Comparison of ENCODE assay signal across 12 cellular contexts in the genomic region with DNA sequence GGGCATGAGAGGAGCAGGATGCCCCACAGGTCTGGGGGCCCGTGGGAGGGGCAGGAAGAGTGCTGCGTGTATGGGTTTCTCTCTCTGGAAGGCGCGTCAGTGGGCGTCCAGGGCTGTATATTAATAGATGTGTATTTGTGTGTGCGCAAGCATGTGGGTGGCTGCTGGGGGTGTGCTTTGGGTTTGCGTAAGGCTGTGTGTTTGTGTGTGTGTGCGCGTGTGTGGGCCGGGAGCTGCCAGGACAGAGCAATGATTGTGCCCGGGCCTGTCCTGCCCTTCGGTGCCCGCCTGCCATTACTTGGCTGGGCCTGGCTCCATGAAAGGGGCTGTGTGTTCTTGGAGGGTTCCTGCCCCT. TPM values are rescaled to one million over a fixed set of nuclear protein-coding genes. Genes with fewer than 3 reads are reported as not detected.
DNase-seq lines count a peak whose midpoint lies in the region; ATAC-seq and TF ChIP-seq lines count a peak whose summit lies in the region.
"Had no signal": no experiment of that assay in that cellular context is flagged by ENCODE, and none has a peak within 500 bp of the region (broad histone marks: within the 10 kb centered on the region; RNA-seq: fewer than 3 reads in every experiment).

No MANE protein-coding gene starts in this region.

- H3K27me3 ChIP-seq in ascending aorta (no peaks in the 10 kb centered on the region), lower lobe of right lung (ENCODE audit: low read depth) (no peaks in the 10 kb centered on the region)
- H3K27me3 ChIP-seq: cardiac muscle cell had no signal

- H3K27ac Mint-ChIP-seq in immature natural killer cell = peak overlapping the region in 1 of 6 donors; percentile 44

- H3K9me3 ChIP-seq in ascending aorta (no peaks in the 10 kb centered on the region), lower lobe of right lung (no peaks in the 10 kb centered on the region)

- H3K27ac ChIP-seq in ascending aorta (peak overlapping the region; percentile 94 to 97), lower lobe of right lung (peak overlapping the region; percentile 46), temporal lobe (ENCODE audit: low read depth, low read length) (peak overlapping the region; percentile 17)
- H3K27ac ChIP-seq: cardiac muscle cell had no signal

- H3K36me3 Mint-ChIP-seq in immature natural killer cell = no peaks in the 10 kb centered on the region

- peaks cover 46 to 51% of the 10 kb centered on the region in 2 donors for H3K4me1 Mint-ChIP-seq in immature natural killer cell

- TF ChIP-seq CTCF in ascending aorta (IDR thresholded peaks at IDR 0.05) = no peak
- TF ChIP-seq CTCF in lower lobe of right lung (IDR thresholded peaks at IDR 0.05) = no peak

- DNase-seq in KBM-7 (peak; percentile 41), ascending aorta (ENCODE audit: low spot score in 2 of 2) (peak in 1 of 2 donors; percentile 88), lower lobe of right lung (no peak), immature natural killer cell (no peak)
- no peak for DNase-seq in activated CD4-positive, alpha-beta T cell treated with anti-CD3 and anti-CD28 coated beads, Interleukin-2, amount 50 U/mL, for 4 hours
- DNase-seq: activated CD8-positive, alpha-beta memory T cell treated with anti-CD3 and anti-CD28 coated beads, Interleukin-2, amount 50 U/mL, for 48 hours; NCI-H510A treated with DMSO at 0.1 percent for 48 hours; small intestine had no signal

- H3K4me3 ChIP-seq in ascending aorta (no peak overlapping the region), lower lobe of right lung (no peak overlapping the region)
- H3K4me3 ChIP-seq: cardiac muscle cell had no signal

- in situ Hi-C loops in KBM-7 (cut with MboI; ENCODE audit: low pct_unique_long_range_greater_than_20kb, low sequenced_read_pairs) = no loop called here

- no peak for ATAC-seq in lower lobe of right lung
- no peak for ATAC-seq in GM21367 (IDR thresholded peaks at IDR 0.05; ENCODE audit: unreplicated experiment)

- intact Hi-C loops in ascending aorta (cut with DNase I) (loop anchor here (5.0 kb wide), 1 partner anchor 239 kb away; no protein-coding TSS in a partner anchor), lower lobe of right lung (cut with DNase I) (no loop called here)

- H3K4me1 ChIP-seq in ascending aorta (peaks cover 54 to 78% of the 10 kb centered on the region in 2 donors), lower lobe of right lung (peaks cover 50% of the 10 kb centered on the region)

- H3K9me3 Mint-ChIP-seq in immature natural killer cell = no peaks in the 10 kb centered on the region

- peaks cover 0 to 9% (median 5%) of the 10 kb centered on the region in 3 donors for H3K27me3 Mint-ChIP-seq in immature natural killer cell (ENCODE audit: low read depth in 3 of 3)

- H3K36me3 ChIP-seq in ascending aorta (peaks cover 13 to 25% of the 10 kb centered on the region in 2 donors), lower lobe of right lung (no peaks in the 10 kb centered on the region)
- H3K36me3 ChIP-seq: cardiac muscle cell had no signal

- H3K4me3 Mint-ChIP-seq in immature natural killer cell = no peak overlapping the region

RNA-seq across cellular contexts. Expression of a gene that starts 16.4 kb away (rescaled TPM):
- total RNA-seq in ascending aorta = 258 TPM
- total RNA-seq in lower lobe of right lung = 15.0 TPM
- 6.6 TPM for total RNA-seq in temporal lobe
- polyA plus RNA-seq in immature natural killer cell = under 1 TPM in 2 of 3 donors, not detected in 1; 0.12 to 0.18 TPM
- total RNA-seq: T-helper 1 cell treated with Interleukin-12 subunit alpha and Interleukin-12 subunit beta and Interleukin-4 antibody, amounts not matched to agents 30 ng/mL and 1 ng/mL, for 36 hours had no signal

RNA-seq across cellular contexts. Expression of a gene that starts 48.6 kb away (rescaled TPM):
- 53.5 TPM for total RNA-seq in ascending aorta
- 28.9 TPM for total RNA-seq in lower lobe of right lung
- total RNA-seq in temporal lobe = 1.7 TPM
- polyA plus RNA-seq in immature natural killer cell = 1 to 10 TPM in 1 of 3 donors, under 1 TPM in 2; 0.43 to 1.3 (median 0.51) TPM

RNA-seq across cellular contexts. Expression of a gene that starts 56.3 kb away (rescaled TPM):
- total RNA-seq in ascending aorta (159 TPM), lower lobe of right lung (56.5 TPM), temporal lobe (27.3 TPM)
- 100 to 1,000 TPM; 193 to 238 (median 221) TPM for polyA plus RNA-seq in immature natural killer cell

Comparison
In these comparisons a context has a peak if more than half of its experiments do, and no peak if none do; other contexts are left out.
1. H3K27ac ChIP-seq: peak in every context shown above with its lines; median percentile 96 in ascending aorta; 46 in lower lobe of right lung; 17 in temporal lobe.
2. RNA of a gene that starts 16.4 kb away (total RNA-seq): 258 TPM in ascending aorta (single experiment); 15.0 TPM in lower lobe of right lung (single experiment) and 6.6 TPM in temporal lobe (single experiment); every median in the first group is over 10 times any median in the second.
3. RNA of a gene that starts 48.6 kb away (total RNA-seq): 53.5 TPM in ascending aorta (single experiment) and 28.9 TPM in lower lobe of right lung (single experiment); 1.7 TPM in temporal lobe (single experiment); every median in the first group is over 10 times any median in the second.